In genomic region chr2:159188449-159188848, GRCh38 we compare ENCODE assay signal across 14 cellular contexts.
"Had no signal": no experiment of that assay in that cellular context is flagged by ENCODE, and none has a peak within 500 bp of the region (broad histone marks: within the 10 kb centered on the region; RNA-seq: fewer than 3 reads in every experiment).

No MANE protein-coding gene starts in this region.

- H3K36me3 ChIP-seq: breast epithelium had no signal

- H3K27me3 ChIP-seq: ascending aorta, breast epithelium, pancreas, tibial artery had no signal

- DNase-seq: activated CD4-positive, alpha-beta T cell treated with anti-CD3 and anti-CD28 coated beads, Interleukin-2, amount 50 U/mL, for 4 hours; activated naive CD4-positive, alpha-beta T cell treated with anti-CD3 and anti-CD28 coated beads, Interleukin-2, amount 10 ng/mL, durations not matched to agents 7 days and 5 days; hypothalamus; kidney; pancreas; stimulated activated CD4-positive, alpha-beta T cell treated with anti-CD3 and anti-CD28 coated beads, Interleukin-15, amount 100 ng/mL, for 24 hours; stimulated activated CD4-positive, alpha-beta T cell treated with anti-CD3 and anti-CD28 coated beads, Interleukin-4, amount 100 ng/mL, for 1 hour; stimulated activated naive B cell treated with anti-CD40 and anti-IgM and Interleukin-4, amounts not matched to agents 10 μg/mL and 1 μg/mL and 100 μg/mL, for 72 hours; tibial artery had no signal

- H3K9me3 ChIP-seq: ascending aorta, breast epithelium, pancreas, tibial artery had no signal

- H3K4me3 ChIP-seq: ascending aorta, breast epithelium, pancreas, skin epidermis, tibial artery had no signal

- H3K4me1 ChIP-seq: ascending aorta, breast epithelium, pancreas, tibial artery had no signal

- FAIRE-seq: kidney, pancreas had no signal

- ATAC-seq: activated CD4-positive, CD25-positive, alpha-beta regulatory T cell treated with anti-CD3 and anti-CD28 coated beads, Interleukin-2, amount 50 U/mL, for 24 hours; pancreas; stimulated activated naive B cell treated with anti-CD40 and anti-IgM and Interleukin-4, amounts not matched to agents 10 μg/mL and 1 μg/mL and 100 μg/mL, for 72 hours had no signal

- H3K27ac ChIP-seq: ascending aorta, pancreas, SK-N-MC, tibial artery had no signal
